19 cellular contexts compared by ENCODE assay signal in the genomic region with DNA sequence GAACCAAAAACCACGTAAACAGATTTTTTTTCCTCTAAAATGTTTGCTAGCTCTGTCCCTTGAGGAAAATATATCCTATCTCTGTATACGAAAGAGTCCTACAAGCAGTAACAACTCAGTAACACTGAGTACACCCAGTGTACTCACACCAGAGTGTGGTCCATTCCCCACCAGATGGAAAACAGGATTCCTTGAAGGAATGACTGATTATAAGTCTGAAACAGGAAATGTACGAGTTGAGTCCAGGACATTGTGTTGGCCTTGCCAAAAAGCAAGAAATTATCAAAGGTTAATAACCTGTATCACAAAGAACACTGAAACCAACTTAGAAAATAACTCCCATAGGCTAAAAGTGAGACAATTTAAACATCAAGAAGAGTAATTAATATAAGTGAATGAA. TPM values are rescaled to one million over a fixed set of nuclear protein-coding genes. Genes with fewer than 3 reads are reported as not detected.
DNase-seq lines count a peak whose midpoint lies in the region; ATAC-seq and TF ChIP-seq lines count a peak whose summit lies in the region.
"Had no signal": no experiment of that assay in that cellular context is flagged by ENCODE, and none has a peak within 500 bp of the region (broad histone marks: within the 10 kb centered on the region; RNA-seq: fewer than 3 reads in every experiment).

No MANE protein-coding gene starts in this region.

- no peaks in the 10 kb centered on the region for H3K9me3 Mint-ChIP-seq in CD4-positive, CD25-positive, alpha-beta regulatory T cell
- H3K9me3 Mint-ChIP-seq in HFFc6, result no peaks in the 10 kb centered on the region
- no peaks in the 10 kb centered on the region for H3K9me3 Mint-ChIP-seq in chondrocyte (ENCODE audit: low read depth)

- H3K36me3 Mint-ChIP-seq in CD4-positive, CD25-positive, alpha-beta regulatory T cell, result peaks cover 8% of the 10 kb centered on the region
- H3K36me3 Mint-ChIP-seq in HFFc6 (ENCODE audit: low read depth) (peaks cover 16% of the 10 kb centered on the region), chondrocyte (ENCODE audit: low read depth) (peaks cover 2% of the 10 kb centered on the region)

- H3K36me3 ChIP-seq in CD4-positive, CD25-positive, alpha-beta regulatory T cell (ENCODE audit: control insufficient read depth, insufficient read depth, low read length), result peaks cover 8% of the 10 kb centered on the region
- H3K36me3 ChIP-seq in left lung, result peaks cover 0 to 6% of the 10 kb centered on the region in 2 donors
- H3K36me3 ChIP-seq in esophagus squamous epithelium, result peaks cover 0 to 10% (median 0%) of the 10 kb centered on the region in 3 donors
- H3K36me3 ChIP-seq in A673 (ENCODE audit: insufficient read depth, low read length, poor library complexity, severe bottlenecking), result no peaks in the 10 kb centered on the region
- H3K36me3 ChIP-seq in stomach, result no peaks in the 10 kb centered on the region
- H3K36me3 ChIP-seq: gastroesophageal sphincter had no signal

- POLR2A ChIA-PET in A673 (lab: Charles Lee; ENCODE audit: low non-redundant PET), result interaction anchor here (0.5 kb wide), 1 partner anchor 17 kb away, joined by 4 read pairs; no protein-coding TSS in a partner anchor

- TF ChIP-seq CTCF in HFFc6 (IDR thresholded peaks at IDR 0.05) (no peak), chondrocyte (IDR thresholded peaks at IDR 0.05) (no peak), left lung (IDR thresholded peaks at IDR 0.05) (no peak), esophagus squamous epithelium (IDR thresholded peaks at IDR 0.05) (no peak), A673 (conservative IDR thresholded peaks at IDR 0.05; ENCODE audit: low read depth, low read length) (no peak), stomach (IDR thresholded peaks at IDR 0.05) (no peak), GM13976 (IDR thresholded peaks at IDR 0.05; ENCODE audit: borderline replicate concordance, control extremely low read depth, extremely low read depth, insufficient read depth, missing control alignments) (no peak)

- CTCF ChIA-PET in A673 (lab: Charles Lee), result no interaction called here

- H3K27me3 Mint-ChIP-seq in CD4-positive, CD25-positive, alpha-beta regulatory T cell, result no peaks in the 10 kb centered on the region
- H3K27me3 Mint-ChIP-seq in HFFc6 (ENCODE audit: insufficient read depth), result no peaks in the 10 kb centered on the region
- no peaks in the 10 kb centered on the region for H3K27me3 Mint-ChIP-seq in chondrocyte (ENCODE audit: low read depth)
- H3K27me3 Mint-ChIP-seq: B cell had no signal

- no peaks in the 10 kb centered on the region for H3K27me3 ChIP-seq in CD4-positive, CD25-positive, alpha-beta regulatory T cell (ENCODE audit: control insufficient read depth, insufficient read depth, low read length)
- H3K27me3 ChIP-seq in left lung (no peaks in the 10 kb centered on the region), esophagus squamous epithelium (no peaks in the 10 kb centered on the region), A673 (replicated peaks; ENCODE audit: insufficient read depth, low read depth, low read length, poor library complexity) (no peaks in the 10 kb centered on the region), stomach (no peaks in the 10 kb centered on the region)
- H3K27me3 ChIP-seq: gastroesophageal sphincter, Peyer's patch had no signal

- no peak for DNase-seq in CD4-positive, CD25-positive, alpha-beta regulatory T cell
- DNase-seq in HFFc6 (no peak), chondrocyte (ENCODE audit: low spot score) (no peak), left lung (no peak), esophagus squamous epithelium (lab: John Stamatoyannopoulos, UW) (no peak), A673 (ENCODE audit: low spot score) (no peak), stomach (no peak), GM13976 (ENCODE audit: low spot score) (no peak)
- DNase-seq: activated CD4-positive, alpha-beta T cell treated with anti-CD3 and anti-CD28 coated beads, Interleukin-2, amount 50 U/mL, for 1 hour; DMS53; effector CD8-positive, alpha-beta T cell; GOT3; Karpas-422; mucosa of descending colon; NCI-H524 treated with DMSO at 0.1 percent for 48 hours; Peyer's patch had no signal

- BruUV-seq in A673 (replicated peaks; lab: Mats Ljungman, UMichigan), result no TSS peak

- peaks cover 31 to 52% (median 41%) of the 10 kb centered on the region in 4 donors for H3K4me1 Mint-ChIP-seq in CD4-positive, CD25-positive, alpha-beta regulatory T cell
- H3K4me1 Mint-ChIP-seq in HFFc6 (ENCODE audit: low read depth) (peaks cover 46% of the 10 kb centered on the region), chondrocyte (ENCODE audit: low read depth) (peaks cover 46% of the 10 kb centered on the region)

- WGBS in esophagus squamous epithelium, 2 donors, result 59 to 61% methylated on average over 3 of the region's 3 CpGs
- 21 to 39% (median 22%) methylated on average over 3 of the region's 3 CpGs for WGBS in stomach, 5 donors

- no peaks in the 10 kb centered on the region for H3K9me3 ChIP-seq in CD4-positive, CD25-positive, alpha-beta regulatory T cell (ENCODE audit: control insufficient read depth in 2 of 2, low read length in 2 of 2)
- H3K9me3 ChIP-seq in left lung (no peaks in the 10 kb centered on the region), esophagus squamous epithelium (no peaks in the 10 kb centered on the region), A673 (ENCODE audit: low read depth, low read length, poor library complexity, severe bottlenecking) (no peaks in the 10 kb centered on the region), stomach (no peaks in the 10 kb centered on the region)
- H3K9me3 ChIP-seq: gastroesophageal sphincter, mucosa of descending colon, Peyer's patch had no signal

- peak overlapping the region; percentile 34 for H3K4me3 ChIP-seq in CD4-positive, CD25-positive, alpha-beta regulatory T cell (ENCODE audit: low read depth, low read length)
- no peak overlapping the region for H3K4me3 ChIP-seq in left lung
- H3K4me3 ChIP-seq in esophagus squamous epithelium, result no peak overlapping the region
- no peak overlapping the region for H3K4me3 ChIP-seq in A673 (ENCODE audit: low read depth, low read length, poor library complexity, severe bottlenecking)
- H3K4me3 ChIP-seq in stomach, result no peak overlapping the region
- H3K4me3 ChIP-seq: gastroesophageal sphincter, mucosa of descending colon, Peyer's patch had no signal

- TF ChIP-seq POLR2A in esophagus squamous epithelium (IDR thresholded peaks at IDR 0.05) (no peak), stomach (IDR thresholded peaks at IDR 0.05) (no peak)

- H3K4me1 ChIP-seq in CD4-positive, CD25-positive, alpha-beta regulatory T cell (ENCODE audit: control insufficient read depth, insufficient read depth, low read length, poor library complexity, severe bottlenecking), result peaks cover 30% of the 10 kb centered on the region
- H3K4me1 ChIP-seq in left lung (peaks cover 0 to 74% of the 10 kb centered on the region in 2 donors), esophagus squamous epithelium (peaks cover 0 to 83% (median 19%) of the 10 kb centered on the region in 3 donors), A673 (ENCODE audit: insufficient read depth, low read length, poor library complexity, severe bottlenecking) (peaks cover 25% of the 10 kb centered on the region), stomach (peaks cover 16 to 92% (median 63%) of the 10 kb centered on the region in 4 donors)
- H3K4me1 ChIP-seq: parathyroid adenoma had no signal

- H3K27ac Mint-ChIP-seq in CD4-positive, CD25-positive, alpha-beta regulatory T cell, result peak overlapping the region in 1 of 3 donors; percentile 19
- H3K27ac Mint-ChIP-seq in HFFc6 (peak overlapping the region; percentile 54), chondrocyte (ENCODE audit: unreplicated experiment) (peak overlapping the region; percentile 77)
- H3K27ac Mint-ChIP-seq: B cell had no signal

- no peak overlapping the region for H3K27ac ChIP-seq in CD4-positive, CD25-positive, alpha-beta regulatory T cell (ENCODE audit: insufficient read depth, low read length, poor library complexity, severe bottlenecking)
- H3K27ac ChIP-seq in left lung, result no peak overlapping the region
- H3K27ac ChIP-seq in esophagus squamous epithelium, result no peak overlapping the region
- H3K27ac ChIP-seq in A673 (ENCODE audit: low read depth, low read length, poor library complexity, severe bottlenecking), result no peak overlapping the region
- H3K27ac ChIP-seq in stomach, result peak overlapping the region in 2 of 5 donors; percentile 17
- H3K27ac ChIP-seq: parathyroid adenoma, Peyer's patch had no signal

- H3K4me3 Mint-ChIP-seq in CD4-positive, CD25-positive, alpha-beta regulatory T cell, result peak overlapping the region in 1 of 4 donors; percentile 25
- H3K4me3 Mint-ChIP-seq in HFFc6 (no peak overlapping the region), chondrocyte (ENCODE audit: unreplicated experiment) (no peak overlapping the region)
- H3K4me3 Mint-ChIP-seq: B cell had no signal

- ATAC-seq in CD4-positive, CD25-positive, alpha-beta regulatory T cell (ENCODE audit: low read depth in 2 of 2), result no peak
- ATAC-seq in left lung, result peak; percentile 19
- ATAC-seq: gastroesophageal sphincter, mucosa of descending colon had no signal

- in situ Hi-C loops in GM13976 (cut with MboI; ENCODE audit: low sequenced_read_pairs, unreplicated experiment), result no loop called here

- no peak for TF ChIP-seq EP300 in stomach (IDR thresholded peaks at IDR 0.05)

- intact Hi-C loops in left lung (cut with DNase I), result no loop called here
- intact Hi-C loops in esophagus squamous epithelium (cut with DNase I), result no loop called here
- intact Hi-C loops in A673 (cut with micrococcal nuclease; ENCODE audit: unreplicated experiment), result no loop called here
- intact Hi-C loops in stomach (cut with DNase I; ENCODE audit: low total_unique reads), result no loop called here

RNA-seq across cellular contexts. Expression of gene GOLPH3, which starts 20.4 kb away (rescaled TPM):
- total RNA-seq in CD4-positive, CD25-positive, alpha-beta regulatory T cell, result 66.8 TPM
- 100 to 1,000 TPM; 108 to 130 (median 116) TPM for polyA plus RNA-seq in CD4-positive, CD25-positive, alpha-beta regulatory T cell
- 10 to 100 TPM; 86.3 to 97.0 (median 93.8) TPM for total RNA-seq in HFFc6 (2021; fragmentation: NEBNext Ultra II Directional; extraction: Animal tissue kit (Norgen Biotek cat#: 25700))
- total RNA-seq in chondrocyte (95.2 to 110 TPM (median 106 TPM) in 3 replicates), left lung (10 to 100 TPM; 93.5 to 93.8 TPM), esophagus squamous epithelium (10 to 100 TPM; 58.6 to 74.6 (median 63.0) TPM), A673 (2021) (64.6 and 65.0 TPM in 2 replicates), stomach (100 to 1,000 TPM in 2 of 5 donors, 10 to 100 TPM in 3; 47.8 to 171 (median 94.3) TPM)
- 10 to 100 TPM; 38.3 to 95.6 (median 50.4) TPM for polyA plus RNA-seq in stomach
